In genomic region chr2:29206941-29207340, GRCh38 we compare ENCODE assay signal across 1 cellular context.
TF ChIP-seq lines count a peak whose summit lies in the region.

No MANE protein-coding gene starts in this region.

TF ChIP-seq in HCT116, 20 proteins besides CTCF, POLR2A, EP300 and RAD21 (continued from another document):
- TF ChIP-seq EZH2phosphoT487 (IDR thresholded peaks at IDR 0.05; ENCODE audit: borderline replicate concordance): no peak
- TF ChIP-seq POLR2AphosphoS5 (IDR thresholded peaks at IDR 0.05; ENCODE audit: low read depth, low read length): no peak
- TF ChIP-seq ZNF274 (IDR thresholded peaks at IDR 0.05; ENCODE audit: low read depth, low read length): no peak
- TF ChIP-seq MAX (IDR thresholded peaks at IDR 0.05): no peak
- no peak for TF ChIP-seq TCF7L2 (IDR thresholded peaks at IDR 0.05; ENCODE audit: borderline replicate concordance, extremely low read depth, insufficient read depth, insufficient read length)
